ENCODE assay signal across 9 cellular contexts in genomic region chr1:77513839-77514763, GRCh38.
A peak's percentile ranks its signal among the peaks of the same experiment; 100 is the strongest.
DNase-seq lines count a peak whose midpoint lies in the region; ATAC-seq and TF ChIP-seq lines count a peak whose summit lies in the region.
"Had no signal": no experiment of that assay in that cellular context is flagged by ENCODE, and none has a peak within 500 bp of the region (broad histone marks: within the 10 kb centered on the region; RNA-seq: fewer than 3 reads in every experiment).

No MANE protein-coding gene starts in this region.

- peak; percentile 34 for DNase-seq in H4 (ENCODE audit: low spot score)
- DNase-seq in astrocyte of the hippocampus (ENCODE audit: low read depth, low spot score), result peak; percentile 83
- DNase-seq in hepatic stellate cell (ENCODE audit: low spot score), result peak; percentile 62
- peak; percentile 74 for DNase-seq in retinal pigment epithelial cell (ENCODE audit: low read depth)
- no peak for DNase-seq in NCI-H2081 (lab: John Stamatoyannopoulos, UW)
- no peak for DNase-seq in GM13976 (ENCODE audit: low spot score)
- DNase-seq in stimulated activated CD4-positive, alpha-beta T cell treated with anti-CD3 and anti-CD28 coated beads, Interleukin-2, amount 100 ng/mL, for 24 hours, result no peak
- DNase-seq: activated CD4-positive, alpha-beta T cell treated with anti-CD3 and anti-CD28 coated beads for 36 hours had no signal

- in situ Hi-C loops in GM13976 (cut with MboI; ENCODE audit: low sequenced_read_pairs, unreplicated experiment), result no loop called here

- no peak for ATAC-seq in GM18502 (IDR thresholded peaks at IDR 0.05; ENCODE audit: poor library complexity, unreplicated experiment)
- ATAC-seq: activated CD4-positive, alpha-beta T cell treated with anti-CD3 and anti-CD28 coated beads for 36 hours had no signal

- no peak overlapping the region for H3K4me3 ChIP-seq in retinal pigment epithelial cell (ENCODE audit: low read length)

- TF ChIP-seq CTCF in retinal pigment epithelial cell (conservative IDR thresholded peaks at IDR 0.05; ENCODE audit: low read depth, low read length), result no peak
- TF ChIP-seq CTCF in GM13976 (IDR thresholded peaks at IDR 0.05; ENCODE audit: borderline replicate concordance, control extremely low read depth, extremely low read depth, insufficient read depth, missing control alignments), result no peak

Comparison
In these comparisons a context has a peak if more than half of its experiments do, and no peak if none do; other contexts are left out.
1. DNase-seq: peak in H4 (single experiment), astrocyte of the hippocampus (single experiment), hepatic stellate cell (single experiment) and retinal pigment epithelial cell (single experiment); none in NCI-H2081 (0 of 2), GM13976 (single experiment) and stimulated activated CD4-positive, alpha-beta T cell treated with anti-CD3 and anti-CD28 coated beads, Interleukin-2, amount 100 ng/mL, for 24 hours (0 of 2).